In genomic region chr7:73977626-73978618, GRCh38 we compare ENCODE assay signal across 16 cellular contexts. TPM values are rescaled to one million over a fixed set of nuclear protein-coding genes. Genes with fewer than 3 reads are reported as not detected.
A peak's percentile ranks its signal among the peaks of the same experiment; 100 is the strongest.
DNase-seq lines count a peak whose midpoint lies in the region; ATAC-seq, FAIRE-seq and TF ChIP-seq lines count a peak whose summit lies in the region.
"Had no signal": no experiment of that assay in that cellular context is flagged by ENCODE, and none has a peak within 500 bp of the region (broad histone marks: within the 10 kb centered on the region; RNA-seq: fewer than 3 reads in every experiment).

No MANE protein-coding gene starts in this region.

- peaks cover 6% of the 10 kb centered on the region for H3K27me3 Mint-ChIP-seq in neural progenitor cell (ENCODE audit: insufficient read depth, low read depth)

- TF ChIP-seq POLR2A in H1 (IDR thresholded peaks at IDR 0.05; ENCODE audit: control extremely low read depth in 1 of 2, low read depth in 2 of 2, low read length in 2 of 2): no peak

- H4K20me1 ChIP-seq in H1 (replicated peaks in 1 of 2; ENCODE audit: control insufficient read depth in 1 of 2, insufficient read depth in 2 of 2, low read length in 2 of 2) (no peaks in the 10 kb centered on the region), neural progenitor cell (ENCODE audit: low read depth) (no peaks in the 10 kb centered on the region)

- H2BK20ac ChIP-seq in H1 (ENCODE audit: low read length): no peak overlapping the region

- TF ChIP-seq EP300 in H1 (IDR thresholded peaks at IDR 0.05; ENCODE audit: borderline replicate concordance in 1 of 2, low read depth in 2 of 2, low read length in 2 of 2): no peak

- H3K36me3 ChIP-seq in right atrium auricular region (no peaks in the 10 kb centered on the region), H1 (ENCODE audit: control insufficient read depth in 2 of 4, insufficient read depth in 4 of 4, low read length in 3 of 4) (no peaks in the 10 kb centered on the region), neural progenitor cell (no peaks in the 10 kb centered on the region), HAP-1 (replicated peaks) (no peaks in the 10 kb centered on the region)

- H2AFZ ChIP-seq in H1 (ENCODE audit: low read length): no peak overlapping the region
- H2AFZ ChIP-seq in neural progenitor cell (replicated peaks): no peak overlapping the region

- no peak for FAIRE-seq in H1 (lab: Jason Lieb, UNC)
- FAIRE-seq: A204.1, RCC 7860 had no signal

- H3K14ac ChIP-seq in H1 (ENCODE audit: insufficient read length): no peak overlapping the region

- POLR2A ChIA-PET in H1 (lab: Charles Lee; ENCODE audit: partially characterized antibody): no interaction called here

- in situ Hi-C loops in HAP-1 (cut with MboI; ENCODE audit: low sequenced_read_pairs): no loop called here

- peak overlapping the region; percentile 72; the same call in 1 of the 2 replicates for H2BK15ac ChIP-seq in H1 (ENCODE audit: low read length)

- no peak overlapping the region for H2BK120ac ChIP-seq in H1 (replicated peaks; ENCODE audit: low read depth, low read length)

- H3K36me3 Mint-ChIP-seq in neural progenitor cell: no peaks in the 10 kb centered on the region
- H3K36me3 Mint-ChIP-seq: natural killer cell had no signal

- WGBS in right cardiac atrium: 82% methylated on average over 23 of the region's 23 CpGs
- WGBS in H1 (ENCODE audit: extremely low coverage in 1 of 2, insufficient coverage in 1 of 2, insufficient read length in 1 of 2, insufficient replicate concordance in 2 of 2, low coverage in 1 of 2, low lambda C conversion rate in 2 of 2, missing lambda C conversion rate in 1 of 2), 2 experiments: 92% methylated on average over 23 of the region's 23 CpGs; no CpG with 5 or more reads in 1 of the 2 experiments

- H3K56ac ChIP-seq in H1 (replicated peaks; ENCODE audit: insufficient read length, low read depth, low read length): no peak overlapping the region

- H3K4me3 ChIP-seq in right cardiac atrium (ENCODE audit: low read length) (no peak overlapping the region), right atrium auricular region (no peak overlapping the region), H1 (ENCODE audit: extremely low read depth in 1 of 4, insufficient read depth in 2 of 4, low read depth in 3 of 4, low read length in 4 of 4) (no peak overlapping the region), neural progenitor cell (no peak overlapping the region), HAP-1 (no peak overlapping the region)

- H3K23me2 ChIP-seq in H1 (ENCODE audit: low read depth, low read length): no peaks in the 10 kb centered on the region; the same call in 1 of the 2 replicates

- peak overlapping the region; percentile 73 for H4K91ac ChIP-seq in H1 (replicated peaks; ENCODE audit: insufficient read length, low read length)

- intact Hi-C loops in right cardiac atrium (cut with DNase I): no loop called here

- no peak for TF ChIP-seq RAD21 in H1 (IDR thresholded peaks at IDR 0.05 in 1 of 2, conservative IDR thresholded peaks at IDR 0.05 in 1 of 2; ENCODE audit: low read depth in 2 of 2, low read length in 2 of 2)

- no peak overlapping the region for H3K4me3 Mint-ChIP-seq in neural progenitor cell
- H3K4me3 Mint-ChIP-seq: activated T-helper 17 cell treated with anti-CD3 and anti-CD28 coated beads, Interleukin-2, amount 50 U/mL, for 72 hours; natural killer cell had no signal

- no peaks in the 10 kb centered on the region for H3F3A ChIP-seq in neural progenitor cell (ENCODE audit: low read depth)

- H3K27ac ChIP-seq in right cardiac atrium (ENCODE audit: low read length) (no peak overlapping the region), right atrium auricular region (no peak overlapping the region), H1 (ENCODE audit: low read depth, low read length) (no peak overlapping the region), neural progenitor cell (no peak overlapping the region)

- ATAC-seq in right cardiac atrium (peak in 1 of 2 donors; percentile 51), HG02798 (IDR thresholded peaks at IDR 0.05; ENCODE audit: poor library complexity, unreplicated experiment) (no peak)
- ATAC-seq: activated T-helper 17 cell treated with anti-CD3 and anti-CD28 coated beads, Interleukin-2, amount 50 U/mL, for 72 hours; natural killer cell had no signal

- no peak overlapping the region for H4K8ac ChIP-seq in H1 (ENCODE audit: extremely low read depth, insufficient read depth, low read length)

- H3K9me3 Mint-ChIP-seq in neural progenitor cell: no peaks in the 10 kb centered on the region
- H3K9me3 Mint-ChIP-seq: activated T-helper 17 cell treated with anti-CD3 and anti-CD28 coated beads, Interleukin-2, amount 50 U/mL, for 72 hours; natural killer cell had no signal

- no peaks in the 10 kb centered on the region for H3K79me2 ChIP-seq in H1 (ENCODE audit: control insufficient read depth in 1 of 2, insufficient read depth in 2 of 2, low read length in 2 of 2)
- no peaks in the 10 kb centered on the region for H3K79me2 ChIP-seq in neural progenitor cell (ENCODE audit: low read depth)

- H3K9me3 ChIP-seq in right cardiac atrium (ENCODE audit: control insufficient read depth, low read length) (no peaks in the 10 kb centered on the region), right atrium auricular region (no peaks in the 10 kb centered on the region), H1 (ENCODE audit: insufficient read depth in 2 of 2, low read depth in 1 of 2, low read length in 1 of 2) (no peaks in the 10 kb centered on the region), neural progenitor cell (ENCODE audit: low read depth) (no peaks in the 10 kb centered on the region), HAP-1 (no peaks in the 10 kb centered on the region)

- no peak overlapping the region for H3K23ac ChIP-seq in H1 (ENCODE audit: insufficient read length)

- H2BK12ac ChIP-seq in H1 (ENCODE audit: low read depth, low read length): peak overlapping the region; percentile 27; the same call in 1 of the 2 replicates

- TF ChIP-seq CTCF in right atrium auricular region (IDR thresholded peaks at IDR 0.05) (no peak), H1 (IDR thresholded peaks at IDR 0.05; ENCODE audit: control extremely low read depth in 1 of 3, insufficient read depth in 1 of 3, low read depth in 1 of 3, low read length in 3 of 3) (no peak), neural progenitor cell (IDR thresholded peaks at IDR 0.05) (no peak)

- CTCF ChIA-PET in H1 (lab: Charles Lee; ENCODE audit: partially characterized antibody): interaction anchor here (1.0 to 2.9 kb wide), 14 partner anchors 12 to 113 kb away, joined by 3 to 17 read pairs (median 6); no protein-coding TSS in a partner anchor

- H3K9ac ChIP-seq in H1 (replicated peaks in 1 of 4; ENCODE audit: extremely low read depth in 1 of 4, low read depth in 3 of 4, low read length in 3 of 4): peak overlapping the region in 1 of 4 experiments; percentile 18; a peak in 1 of 7 replicates
- H3K9ac ChIP-seq in neural progenitor cell: no peak overlapping the region

- H3K27me3 ChIP-seq in right cardiac atrium (ENCODE audit: control insufficient read depth, insufficient read depth): no peaks in the 10 kb centered on the region
- H3K27me3 ChIP-seq in right atrium auricular region: no peaks in the 10 kb centered on the region
- no peaks in the 10 kb centered on the region for H3K27me3 ChIP-seq in H1 (replicated peaks in 1 of 4; ENCODE audit: control insufficient read depth in 3 of 4, extremely low read depth in 1 of 4, insufficient read depth in 3 of 4, low read length in 3 of 4)
- H3K27me3 ChIP-seq in neural progenitor cell: no peaks in the 10 kb centered on the region
- H3K27me3 ChIP-seq in HAP-1 (ENCODE audit: low read depth): peaks cover 3% of the 10 kb centered on the region; the same call in 1 of the 2 replicates

- no peak overlapping the region for H2AK5ac ChIP-seq in H1 (ENCODE audit: low read depth, low read length)

- no peak overlapping the region for H3K4ac ChIP-seq in H1 (replicated peaks; ENCODE audit: insufficient read length, low read depth, low read length)

- H3K18ac ChIP-seq in H1 (ENCODE audit: extremely low read depth, low read length): no peak overlapping the region

- DNase-seq in right cardiac atrium (peak; percentile 55 to 77 (median 60)), right atrium auricular region (ENCODE audit: low spot score) (no peak), H1 (ENCODE audit: low read depth in 1 of 2, low spot score in 2 of 2) (no peak), neural progenitor cell (ENCODE audit: low spot score) (no peak), HAP-1 (ENCODE audit: low spot score in 2 of 2) (no peak), NCI-H1417 treated with DMSO at 0.1 percent for 48 hours (lab: John Stamatoyannopoulos, UW) (no peak)
- no peak for DNase-seq in activated CD8-positive, alpha-beta memory T cell treated with anti-CD3 and anti-CD28 coated beads for 24 hours
- DNase-seq: activated CD4-positive, alpha-beta T cell treated with anti-CD3 and anti-CD28 coated beads, Interleukin-2, amount 50 U/mL, for 4 hours; natural killer cell; NCI-H2029; NCI-H526 treated with DMSO at 0.1 percent for 48 hours had no signal

- no peak overlapping the region for H4K5ac ChIP-seq in H1 (ENCODE audit: insufficient read length, low read depth, low read length)

- no peaks in the 10 kb centered on the region for H3K4me1 ChIP-seq in right cardiac atrium (ENCODE audit: control insufficient read depth, insufficient read depth, low read length)
- H3K4me1 ChIP-seq in right atrium auricular region: no peaks in the 10 kb centered on the region
- no peaks in the 10 kb centered on the region; a peak in 1 of 7 replicates for H3K4me1 ChIP-seq in H1 (replicated peaks in 1 of 4; ENCODE audit: control insufficient read depth in 3 of 4, insufficient read depth in 4 of 4, low read length in 3 of 4)
- peaks cover 3% of the 10 kb centered on the region for H3K4me1 ChIP-seq in neural progenitor cell
- H3K4me1 ChIP-seq in HAP-1: no peaks in the 10 kb centered on the region

- no peaks in the 10 kb centered on the region for H3K79me1 ChIP-seq in H1 (ENCODE audit: low read depth, low read length)

- no peak overlapping the region for H2BK5ac ChIP-seq in H1 (ENCODE audit: low read depth, low read length)

- H3K27ac Mint-ChIP-seq in neural progenitor cell: peak overlapping the region; percentile 50
- H3K27ac Mint-ChIP-seq: activated T-helper 17 cell treated with anti-CD3 and anti-CD28 coated beads, Interleukin-2, amount 50 U/mL, for 72 hours; natural killer cell had no signal

- H3K4me2 ChIP-seq in H1 (ENCODE audit: insufficient read depth in 1 of 2, low read depth in 2 of 2, low read length in 2 of 2): no peak overlapping the region
- no peak overlapping the region for H3K4me2 ChIP-seq in neural progenitor cell

- H3K4me1 Mint-ChIP-seq in neural progenitor cell: peaks cover 27% of the 10 kb centered on the region
- H3K4me1 Mint-ChIP-seq: activated T-helper 17 cell treated with anti-CD3 and anti-CD28 coated beads, Interleukin-2, amount 50 U/mL, for 72 hours; natural killer cell had no signal

RNA-seq across cellular contexts. Expression of gene ELN, which starts 50.1 kb away (rescaled TPM):
- total RNA-seq in right cardiac atrium (100 to 1,000 TPM in 3 of 4 donors, 10 to 100 TPM in 1; 100.0 to 323 (median 120) TPM), right atrium auricular region (100 to 1,000 TPM; 138 to 149 TPM), neural progenitor cell (ENCODE audit: low replicate concordance) (0.47 and 1.1 TPM in 2 replicates)
- polyA plus RNA-seq in right cardiac atrium (73.4 TPM), H1 (2011; rRNA removed) (5.1 and 5.4 TPM in 2 replicates)
- 5.6 and 5.9 TPM in 2 replicates for total RNA-seq in H1 (2021; fragmentation: NEBNext Ultra II Directional; extraction: Animal tissue kit (Norgen Biotek cat#: 25700))
- 3.2 TPM for polyA plus RNA-seq in H1 (2011; cell fraction: cytosol; rRNA removed)
- 7.8 TPM for polyA plus RNA-seq in H1 (2011; cell fraction: nucleus; rRNA removed)
- polyA plus RNA-seq in H1 (2012, experiment 1 of 2): 2.2 to 4.9 TPM (median 4.4 TPM) in 4 replicates
- polyA plus RNA-seq in H1 (2012, experiment 2 of 2): 3.7 TPM
- polyA plus RNA-seq in H1 (2013, experiment 1 of 2): 4.6 TPM
- 5.6 TPM for polyA plus RNA-seq in H1 (2013, experiment 2 of 2)
- polyA minus RNA-seq in H1 (2011; rRNA and poly(A)+ RNA removed): 1.2 TPM in 2 replicates
- polyA minus RNA-seq in H1 (2011; cell fraction: cytosol; rRNA and poly(A)+ RNA removed): 1.4 TPM
- 1.5 TPM for polyA minus RNA-seq in H1 (2011; cell fraction: nucleus; rRNA and poly(A)+ RNA removed)
- total RNA-seq: activated T-helper 17 cell treated with anti-CD3 and anti-CD28 coated beads, Interleukin-2, amount 50 U/mL, for 72 hours; T-helper 2 cell treated with Interferon-gamma antibody and Interleukin-4, amounts not matched to agents 100 ng/mL and 5 ng/mL, for 36 hours had no signal

Comparison
In these comparisons a context has a peak if more than half of its experiments do, and no peak if none do; other contexts are left out.
1. DNase-seq: peak in right cardiac atrium (3 of 3); none in right atrium auricular region (single experiment), H1 (0 of 2), neural progenitor cell (single experiment), HAP-1 (0 of 2), activated CD8-positive, alpha-beta memory T cell treated with anti-CD3 and anti-CD28 coated beads for 24 hours (single experiment) and NCI-H1417 treated with DMSO at 0.1 percent for 48 hours (single experiment).
2. RNA of gene ELN, which starts 50.1 kb away (total RNA-seq): 138 to 149 TPM in right atrium auricular region and 100.0 to 323 TPM in right cardiac atrium; 5.6 to 5.9 TPM in H1 and 0.47 to 1.1 TPM in neural progenitor cell; every median in the first group is over 10 times any median in the second.